Comparison of ENCODE assay signal across 19 cellular contexts in genomic region chr2:171109020-171109419, GRCh38. TPM values are rescaled to one million over a fixed set of nuclear protein-coding genes. Genes with fewer than 3 reads are reported as not detected.
DNase-seq lines count a peak whose midpoint lies in the region; ATAC-seq, FAIRE-seq and TF ChIP-seq lines count a peak whose summit lies in the region.
"Had no signal": no experiment of that assay in that cellular context is flagged by ENCODE, and none has a peak within 500 bp of the region (broad histone marks: within the 10 kb centered on the region; RNA-seq: fewer than 3 reads in every experiment).

No MANE protein-coding gene starts in this region.

- no peak for DNase-seq in activated naive CD4-positive, alpha-beta T cell treated with anti-CD3 and anti-CD28 coated beads, Interleukin-2, amount 10 ng/mL, durations not matched to agents 7 days and 5 days
- DNase-seq in activated naive CD4-positive, alpha-beta T cell (lab: John Stamatoyannopoulos, UW) = no peak
- DNase-seq in frontal cortex (ENCODE audit: low spot score in 2 of 2) (no peak), HEK293T (ENCODE audit: extremely low spot score) (no peak), hypothalamus (lab: John Stamatoyannopoulos, UW) (no peak)
- no peak for DNase-seq in activated CD4-positive, alpha-beta T cell treated with anti-CD3 and anti-CD28 coated beads, Interleukin-2, amount 10 ng/mL, durations not matched to agents 7 days and 5 days
- DNase-seq: COR-L47, GDM1, Karpas-422, NCI-H1417 treated with DMSO at 0.1 percent for 48 hours, NCI-H187 treated with DMSO at 0.1 percent for 48 hours, NCI-H345, NCI-H524 treated with DMSO at 0.1 percent for 48 hours, SIG-M5 had no signal

- H3K36me3 ChIP-seq in HEK293 (ENCODE audit: control insufficient read depth in 2 of 2, insufficient read depth in 1 of 2, low read length in 2 of 2) = peaks cover 0 to 4% of the 10 kb centered on the region in 2 experiments; a peak in 1 of 3 replicates

- no peaks in the 10 kb centered on the region for H3K4me1 ChIP-seq in HEK293 (ENCODE audit: control insufficient read depth, insufficient read depth, low read length)
- H3K4me1 ChIP-seq: BLaER1 had no signal

- TF ChIP-seq CTCF in HEK293 (tag by site-specific recombination; IDR thresholded peaks at IDR 0.05) = no peak

- H3K4me1 Mint-ChIP-seq in activated naive CD4-positive, alpha-beta T cell treated with anti-CD3 and anti-CD28 coated beads, Interleukin-2, amount 10 ng/mL, durations not matched to agents 7 days and 5 days = peaks cover 4% of the 10 kb centered on the region
- peaks cover 72% of the 10 kb centered on the region for H3K4me1 Mint-ChIP-seq in stimulated activated memory B cell treated with anti-CD40 and anti-IgM and Interleukin-4, amounts not matched to agents 10 μg/mL and 1 μg/mL and 100 μg/mL, for 72 hours
- H3K4me1 Mint-ChIP-seq in activated CD4-positive, alpha-beta T cell treated with anti-CD3 and anti-CD28 coated beads, Interleukin-2, amount 10 ng/mL, durations not matched to agents 7 days and 5 days = peaks cover 11% of the 10 kb centered on the region

- H3K27ac ChIP-seq in HEK293 (ENCODE audit: extremely low read depth, low read depth, low read length) = no peak overlapping the region
- H3K27ac ChIP-seq: BLaER1, HL-60 had no signal

- no peaks in the 10 kb centered on the region for H3K9me3 Mint-ChIP-seq in activated naive CD4-positive, alpha-beta T cell treated with anti-CD3 and anti-CD28 coated beads, Interleukin-2, amount 10 ng/mL, durations not matched to agents 7 days and 5 days
- no peaks in the 10 kb centered on the region for H3K9me3 Mint-ChIP-seq in stimulated activated memory B cell treated with anti-CD40 and anti-IgM and Interleukin-4, amounts not matched to agents 10 μg/mL and 1 μg/mL and 100 μg/mL, for 72 hours
- no peaks in the 10 kb centered on the region for H3K9me3 Mint-ChIP-seq in activated CD4-positive, alpha-beta T cell treated with anti-CD3 and anti-CD28 coated beads, Interleukin-2, amount 10 ng/mL, durations not matched to agents 7 days and 5 days

- FAIRE-seq in frontal cortex (lab: Jason Lieb, UNC) = peak; percentile 28
- FAIRE-seq: A204.1 had no signal

- no peak overlapping the region for H3K4me3 Mint-ChIP-seq in activated naive CD4-positive, alpha-beta T cell treated with anti-CD3 and anti-CD28 coated beads, Interleukin-2, amount 10 ng/mL, durations not matched to agents 7 days and 5 days
- no peak overlapping the region for H3K4me3 Mint-ChIP-seq in stimulated activated memory B cell treated with anti-CD40 and anti-IgM and Interleukin-4, amounts not matched to agents 10 μg/mL and 1 μg/mL and 100 μg/mL, for 72 hours
- H3K4me3 Mint-ChIP-seq in activated CD4-positive, alpha-beta T cell treated with anti-CD3 and anti-CD28 coated beads, Interleukin-2, amount 10 ng/mL, durations not matched to agents 7 days and 5 days = no peak overlapping the region

- no peaks in the 10 kb centered on the region for H3K9me3 ChIP-seq in HEK293 (ENCODE audit: control insufficient read depth, insufficient read depth, low read depth, low read length)

- H3K27ac Mint-ChIP-seq in activated naive CD4-positive, alpha-beta T cell treated with anti-CD3 and anti-CD28 coated beads, Interleukin-2, amount 10 ng/mL, durations not matched to agents 7 days and 5 days = peak overlapping the region; percentile 24
- H3K27ac Mint-ChIP-seq in stimulated activated memory B cell treated with anti-CD40 and anti-IgM and Interleukin-4, amounts not matched to agents 10 μg/mL and 1 μg/mL and 100 μg/mL, for 72 hours = peak overlapping the region; percentile 43
- no peak overlapping the region for H3K27ac Mint-ChIP-seq in activated CD4-positive, alpha-beta T cell treated with anti-CD3 and anti-CD28 coated beads, Interleukin-2, amount 10 ng/mL, durations not matched to agents 7 days and 5 days

- H3K36me3 Mint-ChIP-seq in activated naive CD4-positive, alpha-beta T cell treated with anti-CD3 and anti-CD28 coated beads, Interleukin-2, amount 10 ng/mL, durations not matched to agents 7 days and 5 days = peaks cover 33% of the 10 kb centered on the region
- H3K36me3 Mint-ChIP-seq in stimulated activated memory B cell treated with anti-CD40 and anti-IgM and Interleukin-4, amounts not matched to agents 10 μg/mL and 1 μg/mL and 100 μg/mL, for 72 hours = peaks cover 79% of the 10 kb centered on the region
- H3K36me3 Mint-ChIP-seq in activated CD4-positive, alpha-beta T cell treated with anti-CD3 and anti-CD28 coated beads, Interleukin-2, amount 10 ng/mL, durations not matched to agents 7 days and 5 days (ENCODE audit: low read depth) = peaks cover 51% of the 10 kb centered on the region

- CTCF ChIA-PET in activated naive CD4-positive, alpha-beta T cell treated with anti-CD3 and anti-CD28 coated beads, Interleukin-2, amount 10 ng/mL, durations not matched to agents 7 days and 5 days (lab: Charles Lee) = interaction anchor here (0.8 to 1.0 kb wide), 2 partner anchors 22 to 1007 kb away, joined by 3 to 4 read pairs; no protein-coding TSS in a partner anchor
- CTCF ChIA-PET in HEK293 (lab: Yijun Ruan, JAX) (interaction anchor here (0.7 to 1.3 kb wide), 3 partner anchors 22 to 201 kb away, joined by 3 to 12 read pairs (median 4); no protein-coding TSS in a partner anchor), HEK293T (lab: Yijun Ruan, JAX) (no interaction called here)
- CTCF ChIA-PET in activated CD4-positive, alpha-beta T cell treated with anti-CD3 and anti-CD28 coated beads, Interleukin-2, amount 10 ng/mL, durations not matched to agents 7 days and 5 days (lab: Charles Lee) = no interaction called here

- POLR2A ChIA-PET in HEK293 (lab: Yijun Ruan, JAX) = no interaction called here
- POLR2A ChIA-PET in activated CD4-positive, alpha-beta T cell treated with anti-CD3 and anti-CD28 coated beads, Interleukin-2, amount 10 ng/mL, durations not matched to agents 7 days and 5 days (lab: Charles Lee) = interaction anchor here (0.6 kb wide), 1 partner anchor 165 kb away, joined by 3 read pairs; no protein-coding TSS in a partner anchor
- POLR2A ChIA-PET in HEK293T (lab: Yijun Ruan, JAX) = no interaction called here

- H3K27me3 Mint-ChIP-seq in activated naive CD4-positive, alpha-beta T cell treated with anti-CD3 and anti-CD28 coated beads, Interleukin-2, amount 10 ng/mL, durations not matched to agents 7 days and 5 days = no peaks in the 10 kb centered on the region
- no peaks in the 10 kb centered on the region for H3K27me3 Mint-ChIP-seq in stimulated activated memory B cell treated with anti-CD40 and anti-IgM and Interleukin-4, amounts not matched to agents 10 μg/mL and 1 μg/mL and 100 μg/mL, for 72 hours
- H3K27me3 Mint-ChIP-seq in activated CD4-positive, alpha-beta T cell treated with anti-CD3 and anti-CD28 coated beads, Interleukin-2, amount 10 ng/mL, durations not matched to agents 7 days and 5 days = no peaks in the 10 kb centered on the region

- ATAC-seq in stimulated activated memory B cell treated with anti-CD40 and anti-IgM and Interleukin-4, amounts not matched to agents 10 μg/mL and 1 μg/mL and 100 μg/mL, for 72 hours = no peak

- H3K4me3 ChIP-seq in HEK293 (ENCODE audit: low read depth, low read length) = no peak overlapping the region
- H3K4me3 ChIP-seq: BLaER1 had no signal

TF ChIP-seq in HEK293, 187 proteins besides CTCF, POLR2A, EP300 and RAD21:
- TF ChIP-seq SCRT2 (tag by site-specific recombination; IDR thresholded peaks at IDR 0.05) (0 out of 2 replicates have a peak, but pooled peaks have one; percentile 14), ZFHX2 (tag by site-specific recombination; conservative IDR thresholded peaks at IDR 0.05) (no peak)

TF ChIP-seq in HEK293T, 16 proteins besides CTCF, POLR2A, EP300 and RAD21:
- TF ChIP-seq SUZ12 (IDR thresholded peaks at IDR 0.05) (no peak), ELF4 (IDR thresholded peaks at IDR 0.05) (no peak), FOXM1 (IDR thresholded peaks at IDR 0.05; ENCODE audit: borderline replicate concordance) (no peak), CTBP1 (IDR thresholded peaks at IDR 0.05; ENCODE audit: borderline replicate concordance) (no peak), FOXA1 (IDR thresholded peaks at IDR 0.05) (no peak), SP1 (IDR thresholded peaks at IDR 0.05) (no peak), FOXK2 (IDR thresholded peaks at IDR 0.05) (no peak), L3MBTL2 (conservative IDR thresholded peaks at IDR 0.05) (no peak), BHLHE40 (IDR thresholded peaks at IDR 0.05; ENCODE audit: borderline replicate concordance) (no peak), ZNF384 (IDR thresholded peaks at IDR 0.05) (no peak), TARDBP (IDR thresholded peaks at IDR 0.05) (no peak), PKNOX1 (IDR thresholded peaks at IDR 0.05) (no peak)
TF ChIP-seq in HEK293T: peak in this region for 0.

RNA-seq across cellular contexts. Expression of gene TLK1, which starts 51.7 kb away (rescaled TPM):
- total RNA-seq in frontal cortex = 13.5 TPM
- total RNA-seq in activated CD4-positive, alpha-beta T cell treated with anti-CD3 and anti-CD28 coated beads, Interleukin-2, amount 10 ng/mL, durations not matched to agents 7 days and 5 days = 10 to 100 TPM; 87.1 to 92.5 TPM

Comparison
In these comparisons a context has a peak if more than half of its experiments do, and no peak if none do; other contexts are left out.
1. CTCF ChIA-PET loops: an anchor here in activated naive CD4-positive, alpha-beta T cell treated with anti-CD3 and anti-CD28 coated beads, Interleukin-2, amount 10 ng/mL, durations not matched to agents 7 days and 5 days (0.8 to 1.0 kb wide) and HEK293 (0.7 to 1.3 kb wide); none called in activated CD4-positive, alpha-beta T cell treated with anti-CD3 and anti-CD28 coated beads, Interleukin-2, amount 10 ng/mL, durations not matched to agents 7 days and 5 days and HEK293T.